In the genomic region with DNA sequence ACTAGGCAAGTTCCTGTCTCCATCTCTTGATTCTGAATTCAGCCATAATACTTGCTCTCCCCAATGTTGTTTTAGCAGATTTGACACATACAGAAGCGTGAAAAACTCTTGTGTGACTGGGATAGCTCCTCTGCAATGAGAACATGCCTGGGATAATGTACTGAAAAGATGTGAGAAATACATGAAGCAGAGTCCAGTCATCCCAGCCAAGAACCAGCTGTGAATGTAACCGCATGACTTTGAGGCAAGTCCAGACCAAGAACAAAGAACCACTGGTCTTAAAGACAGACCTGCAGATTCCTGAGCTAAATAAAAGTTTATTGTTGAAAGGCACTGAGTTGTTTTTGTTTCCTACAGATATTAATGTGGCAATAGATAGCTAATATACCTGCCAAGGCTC, we compare ENCODE assay signal across 24 cellular contexts.
"Had no signal": no experiment of that assay in that cellular context is flagged by ENCODE, and none has a peak within 500 bp of the region (broad histone marks: within the 10 kb centered on the region; RNA-seq: fewer than 3 reads in every experiment).

No MANE protein-coding gene starts in this region.

- H3K27ac ChIP-seq: lower lobe of right lung, suprapubic skin, tibial nerve, WERI-Rb-1 had no signal

- H3K4me1 Mint-ChIP-seq: activated CD4-positive, alpha-beta T cell treated with anti-CD3 and anti-CD28 coated beads, Interleukin-2, amount 10 ng/mL, durations not matched to agents 7 days and 5 days; activated naive CD4-positive, alpha-beta T cell treated with anti-CD3 and anti-CD28 coated beads, Interleukin-2, amount 50 U/mL, for 24 hours; naive thymus-derived CD8-positive, alpha-beta T cell had no signal

- H3K27me3 ChIP-seq: breast epithelium, suprapubic skin, tibial nerve had no signal

- H3K9me3 ChIP-seq: breast epithelium, lower lobe of right lung, suprapubic skin, tibial nerve had no signal

- H3K9me3 Mint-ChIP-seq: activated CD4-positive, alpha-beta T cell treated with anti-CD3 and anti-CD28 coated beads, Interleukin-2, amount 10 ng/mL, durations not matched to agents 7 days and 5 days; activated CD8-positive, alpha-beta T cell treated with anti-CD3 and anti-CD28 coated beads for 36 hours; activated naive CD4-positive, alpha-beta T cell treated with anti-CD3 and anti-CD28 coated beads, Interleukin-2, amount 50 U/mL, for 24 hours; activated T-helper 1 cell treated with anti-CD3 and anti-CD28 coated beads, Interleukin-12 subunit alpha, Interleukin-12 subunit beta, Interleukin-2, Interleukin-4 antibody, amounts not matched to agents 30 ng/mL and 10 ng/mL and 1 ng/mL, durations not matched to agents 14 hours and 24 hours and 36 hours; naive thymus-derived CD8-positive, alpha-beta T cell; stimulated activated naive CD8-positive, alpha-beta T cell treated with anti-CD3 and anti-CD28 coated beads, Interleukin-15, Interleukin-2, amounts not matched to agents 100 ng/mL and 50 ng/mL, for 24 hours had no signal

- H3K4me1 ChIP-seq: suprapubic skin, tibial nerve had no signal

- H3K27me3 Mint-ChIP-seq: activated CD4-positive, alpha-beta T cell treated with anti-CD3 and anti-CD28 coated beads, Interleukin-2, amount 10 ng/mL, durations not matched to agents 7 days and 5 days; activated CD8-positive, alpha-beta T cell treated with anti-CD3 and anti-CD28 coated beads for 36 hours; stimulated activated naive CD8-positive, alpha-beta T cell treated with anti-CD3 and anti-CD28 coated beads, Interleukin-15, Interleukin-2, amounts not matched to agents 100 ng/mL and 50 ng/mL, for 24 hours had no signal

- ATAC-seq: activated CD8-positive, alpha-beta T cell treated with anti-CD3 and anti-CD28 coated beads for 36 hours; lower lobe of right lung; naive thymus-derived CD8-positive, alpha-beta T cell had no signal

- H3K36me3 Mint-ChIP-seq: activated naive CD4-positive, alpha-beta T cell treated with anti-CD3 and anti-CD28 coated beads, Interleukin-2, amount 50 U/mL, for 24 hours; naive thymus-derived CD8-positive, alpha-beta T cell had no signal

- FAIRE-seq: islet of Langerhans, TTC549 had no signal

- H3K36me3 ChIP-seq: breast epithelium, lower lobe of right lung, suprapubic skin, tibial nerve, WERI-Rb-1 had no signal

- H3K4me3 ChIP-seq: breast epithelium, lower lobe of right lung, suprapubic skin, tibial nerve had no signal

- DNase-seq: activated CD4-positive, alpha-beta T cell treated with anti-CD3 and anti-CD28 coated beads, Interleukin-2, amount 10 ng/mL, durations not matched to agents 7 days and 5 days; activated CD4-positive, CD25-positive, alpha-beta regulatory T cell treated with anti-CD3 and anti-CD28 coated beads, Interleukin-2, amount 50 U/mL, for 72 hours; activated CD8-positive, alpha-beta T cell treated with anti-CD3 and anti-CD28 coated beads for 36 hours; activated gamma-delta T cell treated with Interleukin-2 at 50 U/mL for 16 hours; anterior cingulate cortex; cerebellar nuclear complex; cortex of kidney; erythroblast; foreskin fibroblast; hypothalamus; lower lobe of right lung; naive thymus-derived CD8-positive, alpha-beta T cell; stimulated activated CD4-positive, alpha-beta T cell treated with anti-CD3 and anti-CD28 coated beads, Interleukin-4, amount 100 ng/mL, for 24 hours; T-helper 1 cell; WERI-Rb-1 had no signal

- H3K27ac Mint-ChIP-seq: activated CD4-positive, alpha-beta T cell treated with anti-CD3 and anti-CD28 coated beads, Interleukin-2, amount 10 ng/mL, durations not matched to agents 7 days and 5 days; activated CD8-positive, alpha-beta T cell treated with anti-CD3 and anti-CD28 coated beads for 36 hours; activated naive CD4-positive, alpha-beta T cell treated with anti-CD3 and anti-CD28 coated beads, Interleukin-2, amount 50 U/mL, for 24 hours; activated T-helper 1 cell treated with anti-CD3 and anti-CD28 coated beads, Interleukin-12 subunit alpha, Interleukin-12 subunit beta, Interleukin-2, Interleukin-4 antibody, amounts not matched to agents 30 ng/mL and 10 ng/mL and 1 ng/mL, durations not matched to agents 14 hours and 24 hours and 36 hours; naive thymus-derived CD8-positive, alpha-beta T cell; progenitor cell of endocrine pancreas; stimulated activated naive CD8-positive, alpha-beta T cell treated with anti-CD3 and anti-CD28 coated beads, Interleukin-15, Interleukin-2, amounts not matched to agents 100 ng/mL and 50 ng/mL, for 24 hours had no signal

- H3K4me3 Mint-ChIP-seq: activated CD4-positive, alpha-beta T cell treated with anti-CD3 and anti-CD28 coated beads, Interleukin-2, amount 10 ng/mL, durations not matched to agents 7 days and 5 days; activated CD8-positive, alpha-beta T cell treated with anti-CD3 and anti-CD28 coated beads for 36 hours; activated naive CD4-positive, alpha-beta T cell treated with anti-CD3 and anti-CD28 coated beads, Interleukin-2, amount 50 U/mL, for 24 hours; activated T-helper 1 cell treated with anti-CD3 and anti-CD28 coated beads, Interleukin-12 subunit alpha, Interleukin-12 subunit beta, Interleukin-2, Interleukin-4 antibody, amounts not matched to agents 30 ng/mL and 10 ng/mL and 1 ng/mL, durations not matched to agents 14 hours and 24 hours and 36 hours; naive thymus-derived CD8-positive, alpha-beta T cell; stimulated activated naive CD8-positive, alpha-beta T cell treated with anti-CD3 and anti-CD28 coated beads, Interleukin-15, Interleukin-2, amounts not matched to agents 100 ng/mL and 50 ng/mL, for 24 hours had no signal
